21 cellular contexts compared by ENCODE assay signal in the genomic region with DNA sequence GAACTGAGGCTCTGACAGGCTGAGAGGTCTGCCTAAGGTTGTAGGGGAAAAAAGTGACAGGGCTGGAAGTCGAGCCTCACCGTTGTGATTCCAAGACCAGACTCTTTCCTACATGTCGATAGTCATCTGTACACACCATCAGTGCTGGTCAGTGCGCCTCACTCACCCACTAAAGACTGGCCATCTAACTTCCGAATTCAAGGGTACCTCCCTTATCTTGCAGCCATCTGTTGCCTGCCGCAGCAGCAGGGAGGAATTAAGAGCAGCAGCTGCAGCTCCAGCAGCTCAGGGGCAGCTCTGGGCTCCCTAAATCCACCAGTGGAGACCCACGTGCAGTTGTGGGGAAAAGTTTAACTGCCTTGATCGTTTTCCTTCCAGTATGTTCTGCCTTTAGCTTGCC. TPM values are rescaled to one million over a fixed set of nuclear protein-coding genes. Genes with fewer than 3 reads are reported as not detected.
DNase-seq lines count a peak whose midpoint lies in the region; ATAC-seq and TF ChIP-seq lines count a peak whose summit lies in the region.
"Had no signal": no experiment of that assay in that cellular context is flagged by ENCODE, and none has a peak within 500 bp of the region (broad histone marks: within the 10 kb centered on the region; RNA-seq: fewer than 3 reads in every experiment).

No MANE protein-coding gene starts in this region.

- no peaks in the 10 kb centered on the region for H3K9me3 ChIP-seq in WERI-Rb-1 (ENCODE audit: severe bottlenecking)

- H3K27me3 Mint-ChIP-seq in nephron (ENCODE audit: low read depth): peaks cover 15% of the 10 kb centered on the region
- H3K27me3 Mint-ChIP-seq in activated T-cell treated with anti-CD3 and anti-CD28 coated beads, Interleukin-2, amount 50 U/mL, for 24 hours: no peaks in the 10 kb centered on the region
- H3K27me3 Mint-ChIP-seq in activated naive CD4-positive, alpha-beta T cell treated with anti-CD3 and anti-CD28 coated beads for 36 hours (ENCODE audit: low read depth): peaks cover 4% of the 10 kb centered on the region
- H3K27me3 Mint-ChIP-seq: activated naive CD4-positive, alpha-beta T cell treated with anti-CD3 and anti-CD28 coated beads, Interleukin-2, amount 50 U/mL, for 24 hours; CD4-positive, alpha-beta T cell had no signal

- H3K36me3 Mint-ChIP-seq in nephron (ENCODE audit: low read depth): no peaks in the 10 kb centered on the region
- no peaks in the 10 kb centered on the region for H3K36me3 Mint-ChIP-seq in activated T-cell treated with anti-CD3 and anti-CD28 coated beads, Interleukin-2, amount 50 U/mL, for 24 hours (ENCODE audit: low read depth)
- H3K36me3 Mint-ChIP-seq in activated naive CD4-positive, alpha-beta T cell treated with anti-CD3 and anti-CD28 coated beads for 36 hours (ENCODE audit: low read depth): no peaks in the 10 kb centered on the region
- H3K36me3 Mint-ChIP-seq: activated naive CD4-positive, alpha-beta T cell treated with anti-CD3 and anti-CD28 coated beads, Interleukin-2, amount 50 U/mL, for 24 hours had no signal

- TF ChIP-seq CTCF in WERI-Rb-1 (IDR thresholded peaks at IDR 0.05; ENCODE audit: low read depth, low read length): no peak
- TF ChIP-seq CTCF in nephron (IDR thresholded peaks at IDR 0.05; ENCODE audit: unreplicated experiment in 3 of 3): no peak

- no peaks in the 10 kb centered on the region for H3K36me3 ChIP-seq in WERI-Rb-1
- H3K36me3 ChIP-seq: heart left ventricle, sigmoid colon had no signal

- ATAC-seq in GM21786 (IDR thresholded peaks at IDR 0.05; ENCODE audit: unreplicated experiment): no peak
- no peak for ATAC-seq in GM18867 (IDR thresholded peaks at IDR 0.05; ENCODE audit: unreplicated experiment)

- H3K27ac Mint-ChIP-seq in nephron: peak overlapping the region in 2 of 3 experiments; percentile 12 to 15
- H3K27ac Mint-ChIP-seq in activated T-cell treated with anti-CD3 and anti-CD28 coated beads, Interleukin-2, amount 50 U/mL, for 24 hours: no peak overlapping the region
- H3K27ac Mint-ChIP-seq in activated naive CD4-positive, alpha-beta T cell treated with anti-CD3 and anti-CD28 coated beads for 36 hours: no peak overlapping the region
- H3K27ac Mint-ChIP-seq: activated naive CD4-positive, alpha-beta T cell treated with anti-CD3 and anti-CD28 coated beads, Interleukin-2, amount 50 U/mL, for 24 hours; CD4-positive, alpha-beta T cell; nephron progenitor cell had no signal

- intact Hi-C loops in activated naive CD4-positive, alpha-beta T cell treated with anti-CD3 and anti-CD28 coated beads for 36 hours (cut with micrococcal nuclease): no loop called here

- H3K4me1 Mint-ChIP-seq in nephron: peaks cover 17% of the 10 kb centered on the region
- no peaks in the 10 kb centered on the region for H3K4me1 Mint-ChIP-seq in activated T-cell treated with anti-CD3 and anti-CD28 coated beads, Interleukin-2, amount 50 U/mL, for 24 hours (ENCODE audit: low read depth)
- H3K4me1 Mint-ChIP-seq in activated naive CD4-positive, alpha-beta T cell treated with anti-CD3 and anti-CD28 coated beads for 36 hours (ENCODE audit: low read depth): no peaks in the 10 kb centered on the region
- H3K4me1 Mint-ChIP-seq: activated naive CD4-positive, alpha-beta T cell treated with anti-CD3 and anti-CD28 coated beads, Interleukin-2, amount 50 U/mL, for 24 hours had no signal

- H3K27ac ChIP-seq in WERI-Rb-1: no peak overlapping the region
- H3K27ac ChIP-seq: heart left ventricle, sigmoid colon had no signal

- H3K27me3 ChIP-seq in WERI-Rb-1 (ENCODE audit: insufficient read depth, low read depth, severe bottlenecking): no peaks in the 10 kb centered on the region
- H3K27me3 ChIP-seq: heart left ventricle, sigmoid colon had no signal

- DNase-seq in CMK (ENCODE audit: low read depth) (peak; percentile 32), NCI-H524 (lab: John Stamatoyannopoulos, UW) (peak; percentile 53 to 77), WERI-Rb-1 (peak; percentile 63)
- no peak for DNase-seq in activated T-cell treated with anti-CD3 and anti-CD28 coated beads, Interleukin-2, amount 50 U/mL, for 24 hours
- DNase-seq in activated naive CD4-positive, alpha-beta T cell treated with anti-CD3 and anti-CD28 coated beads for 36 hours: no peak
- DNase-seq: activated CD4-positive, alpha-beta T cell treated with anti-CD3 and anti-CD28 coated beads for 48 hours; aorta; CD4-positive, alpha-beta T cell; central memory CD4-positive, alpha-beta T cell; heart left ventricle; NCI-H1417 treated with DMSO at 0.1 percent for 48 hours; NCI-H526 treated with DMSO at 0.1 percent for 48 hours; nephron progenitor cell; Right ventricle myocardium superior; sigmoid colon; T-helper 1 cell had no signal

- CTCF ChIA-PET in activated naive CD4-positive, alpha-beta T cell treated with anti-CD3 and anti-CD28 coated beads for 36 hours (lab: Charles Lee): no interaction called here

- H3K4me3 Mint-ChIP-seq in nephron: no peak overlapping the region
- H3K4me3 Mint-ChIP-seq in activated T-cell treated with anti-CD3 and anti-CD28 coated beads, Interleukin-2, amount 50 U/mL, for 24 hours: no peak overlapping the region
- H3K4me3 Mint-ChIP-seq in activated naive CD4-positive, alpha-beta T cell treated with anti-CD3 and anti-CD28 coated beads for 36 hours: no peak overlapping the region
- H3K4me3 Mint-ChIP-seq: activated naive CD4-positive, alpha-beta T cell treated with anti-CD3 and anti-CD28 coated beads, Interleukin-2, amount 50 U/mL, for 24 hours; CD4-positive, alpha-beta T cell; nephron progenitor cell had no signal

- peaks cover 3% of the 10 kb centered on the region for H3K9me3 Mint-ChIP-seq in nephron
- peaks cover 4% of the 10 kb centered on the region for H3K9me3 Mint-ChIP-seq in activated T-cell treated with anti-CD3 and anti-CD28 coated beads, Interleukin-2, amount 50 U/mL, for 24 hours
- peaks cover 9% of the 10 kb centered on the region for H3K9me3 Mint-ChIP-seq in activated naive CD4-positive, alpha-beta T cell treated with anti-CD3 and anti-CD28 coated beads for 36 hours

- no peak overlapping the region for H3K4me3 ChIP-seq in WERI-Rb-1 (ENCODE audit: low read depth, low read length)
- H3K4me3 ChIP-seq: heart left ventricle, sigmoid colon had no signal

RNA-seq across cellular contexts. Expression of gene GPR39, which starts 32.6 kb away (rescaled TPM):
- total RNA-seq in activated naive CD4-positive, alpha-beta T cell treated with anti-CD3 and anti-CD28 coated beads for 36 hours: not detected
- total RNA-seq: CD4-positive, alpha-beta T cell; dermis microvascular lymphatic vessel endothelial cell; heart left ventricle; Right ventricle myocardium superior had no signal

Comparison
In these comparisons a context has a peak if more than half of its experiments do, and no peak if none do; other contexts are left out.
1. DNase-seq: peak in CMK (single experiment), NCI-H524 (2 of 2) and WERI-Rb-1 (single experiment); none in activated T-cell treated with anti-CD3 and anti-CD28 coated beads, Interleukin-2, amount 50 U/mL, for 24 hours (single experiment) and activated naive CD4-positive, alpha-beta T cell treated with anti-CD3 and anti-CD28 coated beads for 36 hours (single experiment).
2. H3K27ac Mint-ChIP-seq: peak in nephron (2 of 3); none in activated T-cell treated with anti-CD3 and anti-CD28 coated beads, Interleukin-2, amount 50 U/mL, for 24 hours (single experiment) and activated naive CD4-positive, alpha-beta T cell treated with anti-CD3 and anti-CD28 coated beads for 36 hours (single experiment).